ENCODE assay signal across 10 cellular contexts in genomic region chr21:28633803-28634572, GRCh38.
DNase-seq lines count a peak whose midpoint lies in the region; ATAC-seq and TF ChIP-seq lines count a peak whose summit lies in the region.
"Had no signal": no experiment of that assay in that cellular context is flagged by ENCODE, and none has a peak within 500 bp of the region (broad histone marks: within the 10 kb centered on the region; RNA-seq: fewer than 3 reads in every experiment).

No MANE protein-coding gene starts in this region.

- no peaks in the 10 kb centered on the region for H3K9me2 ChIP-seq in PC-9 (ENCODE audit: insufficient read depth)

- H3K4me1 ChIP-seq in PC-9 (replicated peaks; ENCODE audit: insufficient read depth) = peaks cover 21% of the 10 kb centered on the region
- H3K4me1 ChIP-seq: Caco-2 had no signal

- no peaks in the 10 kb centered on the region for H3K79me2 ChIP-seq in PC-9 (ENCODE audit: low read depth)

- TF ChIP-seq CTCF in AG04450 (IDR thresholded peaks at IDR 0.05; ENCODE audit: low read depth, low read length) (no peak), epithelial cell of esophagus (IDR thresholded peaks at IDR 0.05; ENCODE audit: insufficient read depth, low read depth, low read length, missing control alignments) (no peak), PC-9 (conservative IDR thresholded peaks at IDR 0.05) (no peak)

- ATAC-seq in GM18505 (IDR thresholded peaks at IDR 0.05; ENCODE audit: unreplicated experiment) = no peak
- ATAC-seq: naive thymus-derived CD4-positive, alpha-beta T cell had no signal

- peak overlapping the region; percentile 80 for H3K27ac ChIP-seq in AG04450 (ENCODE audit: low read depth, low read length)
- no peak overlapping the region for H3K27ac ChIP-seq in PC-9

- no peak overlapping the region for H3K4me2 ChIP-seq in PC-9

- CTCF ChIA-PET in AG04450 (lab: Charles Lee) = interaction anchor here (0.6 to 1.6 kb wide), 2 partner anchors 13 to 112 kb away, joined by 3 to 8 read pairs; no protein-coding TSS in a partner anchor
- CTCF ChIA-PET in PC-9 (lab: Charles Lee) = no interaction called here

- H3F3A ChIP-seq in PC-9 (ENCODE audit: insufficient read depth, low read depth) = peaks cover 13% of the 10 kb centered on the region; the same call in 1 of the 2 replicates

- H4K20me1 ChIP-seq in PC-9 (ENCODE audit: insufficient read depth) = no peaks in the 10 kb centered on the region

- H3K36me3 ChIP-seq in PC-9 (ENCODE audit: low read depth) = no peaks in the 10 kb centered on the region

- no peak overlapping the region for H2AFZ ChIP-seq in PC-9

- TF ChIP-seq POLR2A in GM18505 (IDR thresholded peaks at IDR 0.05; ENCODE audit: borderline replicate concordance, extremely low read depth, insufficient read depth, insufficient read length) = no peak

- POLR2A ChIA-PET in AG04450 (lab: Yijun Ruan, JAX) (interaction anchor here (0.6 kb wide), 2 partner anchors 96 to 1153 kb away, joined by 3 to 6 read pairs; no protein-coding TSS in a partner anchor), PC-9 (lab: Charles Lee; ENCODE audit: unreplicated experiment) (no interaction called here)

- no TSS peak for BruUV-seq in PC-9 (replicated peaks; lab: Mats Ljungman, UMichigan)

- H3K4me3 ChIP-seq in AG04450 (ENCODE audit: low read depth, low read length) (no peak overlapping the region), epithelial cell of esophagus (ENCODE audit: low read length) (no peak overlapping the region), PC-9 (no peak overlapping the region)

- DNase-seq in AG04450 (ENCODE audit: low read depth, low spot score) (no peak), NCI-H460 (ENCODE audit: extremely low read depth, low read depth) (peak; percentile 64), epithelial cell of esophagus (ENCODE audit: low read depth) (peak; percentile 96), lung microvascular endothelial cell (ENCODE audit: low read depth in 2 of 2) (peak; percentile 73 to 95), NCI-H2029 treated with DMSO at 0.1 percent for 48 hours (lab: John Stamatoyannopoulos, UW) (no peak), PC-9 (no peak)
- no peak for DNase-seq in stimulated activated CD8-positive, alpha-beta memory T cell treated with anti-CD3 and anti-CD28 coated beads, Interleukin-4, amount 100 ng/mL, for 48 hours
- DNase-seq: Caco-2; naive thymus-derived CD4-positive, alpha-beta T cell had no signal

- H3K27me3 ChIP-seq in AG04450 (ENCODE audit: control insufficient read depth, insufficient read depth, low read length) (no peaks in the 10 kb centered on the region), PC-9 (ENCODE audit: insufficient read depth, low read depth) (no peaks in the 10 kb centered on the region)

- H3K9me3 ChIP-seq in AG04450 (ENCODE audit: control insufficient read depth, insufficient read depth, low read length) (no peaks in the 10 kb centered on the region), PC-9 (ENCODE audit: insufficient read depth, low read depth) (peaks cover 6% of the 10 kb centered on the region; the same call in 1 of the 2 replicates)
- H3K9me3 ChIP-seq: Caco-2 had no signal

- intact Hi-C loops in PC-9 (cut with micrococcal nuclease; ENCODE audit: unreplicated experiment) = loop anchor here (10.0 kb wide), 1 partner anchor 111 kb away; no protein-coding TSS in a partner anchor

Comparison
In these comparisons a context has a peak if more than half of its experiments do, and no peak if none do; other contexts are left out.
1. DNase-seq: peak in NCI-H460 (single experiment), epithelial cell of esophagus (single experiment) and lung microvascular endothelial cell (2 of 2); none in AG04450 (single experiment), stimulated activated CD8-positive, alpha-beta memory T cell treated with anti-CD3 and anti-CD28 coated beads, Interleukin-4, amount 100 ng/mL, for 48 hours (single experiment), NCI-H2029 treated with DMSO at 0.1 percent for 48 hours (single experiment) and PC-9 (0 of 2).